ENCODE assay signal across 1 cellular context in genomic region chr11:60194511-60194910, GRCh38.
TF ChIP-seq lines count a peak whose summit lies in the region.

No MANE protein-coding gene starts in this region.

TF ChIP-seq in HepG2, 621 proteins besides CTCF, POLR2A, EP300 and RAD21:
- no peak for TF ChIP-seq ZNF678 (CRISPR knock-in tag; IDR thresholded peaks at IDR 0.05)
- no peak for TF ChIP-seq PHF20 (CRISPR knock-in tag; IDR thresholded peaks at IDR 0.05)
- no peak for TF ChIP-seq PHF5A (CRISPR knock-in tag; IDR thresholded peaks at IDR 0.05; ENCODE audit: low read depth, unreplicated experiment)
- no peak for TF ChIP-seq SRF (IDR thresholded peaks at IDR 0.05; ENCODE audit: low read depth, low read length)
- TF ChIP-seq SMAD9 (CRISPR knock-in tag; IDR thresholded peaks at IDR 0.05), result no peak
- TF ChIP-seq ZNF574 (CRISPR knock-in tag; IDR thresholded peaks at IDR 0.05), result no peak
- no peak for TF ChIP-seq SOX13 (IDR thresholded peaks at IDR 0.05)
- TF ChIP-seq SOX13 (CRISPR knock-in tag; conservative IDR thresholded peaks at IDR 0.05 in 1 of 2, IDR thresholded peaks at IDR 0.05 in 1 of 2), result no peak
- TF ChIP-seq FOXP1 (IDR thresholded peaks at IDR 0.05), result no peak
- TF ChIP-seq FOXP1 (CRISPR knock-in tag; IDR thresholded peaks at IDR 0.05), result no peak
- no peak for TF ChIP-seq ZFP62 (CRISPR knock-in tag; IDR thresholded peaks at IDR 0.05)
- TF ChIP-seq BRF2 (CRISPR knock-in tag; IDR thresholded peaks at IDR 0.05), result no peak
- no peak for TF ChIP-seq AFF4 (CRISPR knock-in tag; IDR thresholded peaks at IDR 0.05)
- no peak for TF ChIP-seq TBL1XR1 (IDR thresholded peaks at IDR 0.05; ENCODE audit: borderline replicate concordance, low read length, partially characterized antibody)
- no peak for TF ChIP-seq ATF5 (CRISPR knock-in tag; IDR thresholded peaks at IDR 0.05; ENCODE audit: low read depth)
- TF ChIP-seq ZKSCAN8 (CRISPR knock-in tag; IDR thresholded peaks at IDR 0.05; ENCODE audit: borderline replicate concordance), result no peak
- TF ChIP-seq GMEB2 (CRISPR knock-in tag; IDR thresholded peaks at IDR 0.05; ENCODE audit: low read depth), result no peak
- no peak for TF ChIP-seq KAT7 (CRISPR knock-in tag; IDR thresholded peaks at IDR 0.05; ENCODE audit: borderline replicate concordance)
- TF ChIP-seq SIN3B (IDR thresholded peaks at IDR 0.05; ENCODE audit: low read length), result no peak
- no peak for TF ChIP-seq SMYD3 (CRISPR knock-in tag; IDR thresholded peaks at IDR 0.05)
